Comparison of ENCODE assay signal across 20 cellular contexts in genomic region chrX:148382983-148383382, GRCh38.
A peak's percentile ranks its signal among the peaks of the same experiment; 100 is the strongest.
DNase-seq lines count a peak whose midpoint lies in the region; ATAC-seq, FAIRE-seq and TF ChIP-seq lines count a peak whose summit lies in the region.
"Had no signal": no experiment of that assay in that cellular context is flagged by ENCODE, and none has a peak within 500 bp of the region (broad histone marks: within the 10 kb centered on the region; RNA-seq: fewer than 3 reads in every experiment).

No MANE protein-coding gene starts in this region.

- no peak for TF ChIP-seq CTCF in H9 (conservative IDR thresholded peaks at IDR 0.05)
- TF ChIP-seq CTCF in astrocyte (IDR thresholded peaks at IDR 0.05; ENCODE audit: insufficient read depth, low read depth, low read length) = no peak
- TF ChIP-seq CTCF in neural cell (IDR thresholded peaks at IDR 0.05; ENCODE audit: poor library complexity, severe bottlenecking) = no peak
- no peak for TF ChIP-seq CTCF in HepG2 (CRISPR knock-in tag; IDR thresholded peaks at IDR 0.05)

- TF ChIP-seq POLR2A in HepG2 (IDR thresholded peaks at IDR 0.05; ENCODE audit: insufficient read depth in 1 of 2, low read depth in 2 of 2, low read length in 2 of 2) (no peak), GM12892 (IDR thresholded peaks at IDR 0.05; ENCODE audit: low read depth, low read length) (no peak)

- no peak overlapping the region for H3K18ac ChIP-seq in H9 (ENCODE audit: insufficient read length, low read depth, low read length)

- no peaks in the 10 kb centered on the region; the same call in 1 of the 2 replicates for H3K4me1 ChIP-seq in H9 (ENCODE audit: insufficient read depth, low read length)
- H3K4me1 ChIP-seq in astrocyte (ENCODE audit: insufficient read depth, low read length) = no peaks in the 10 kb centered on the region
- H3K4me1 ChIP-seq in HepG2 (ENCODE audit: insufficient read depth, low read length) = no peaks in the 10 kb centered on the region

- DNase-seq in DMS153 treated with DMSO at 0.1 percent for 48 hours (lab: John Stamatoyannopoulos, UW; ENCODE audit: unreplicated experiment) (peak; percentile 16), DMS153 (lab: John Stamatoyannopoulos, UW) (no peak), H9 (peak; percentile 41), astrocyte (ENCODE audit: low read depth) (no peak), HepG2 (ENCODE audit: low spot score) (no peak), AG08396 (ENCODE audit: low spot score) (no peak), GM12892 (ENCODE audit: insufficient read length) (no peak)
- DNase-seq: CD8-positive, alpha-beta memory T cell; GOT3; HFFc6; KG1; NCI-H1048; NCI-H2107; NCI-H226; NCI-H524 treated with DMSO at 0.1 percent for 48 hours; PC-3 had no signal

- no peak overlapping the region for H3T11ph ChIP-seq in H9 (ENCODE audit: low read length)

- no TSS peak for BruUV-seq in HepG2 (replicated peaks; lab: Mats Ljungman, UMichigan)

- no peak overlapping the region for H3K14ac ChIP-seq in H9 (ENCODE audit: insufficient read depth, low read length)

- no peak overlapping the region for H3K4me3 ChIP-seq in astrocyte (ENCODE audit: insufficient read depth, low read depth, low read length)
- no peak overlapping the region for H3K4me3 ChIP-seq in neural cell (ENCODE audit: low read length)
- no peak overlapping the region for H3K4me3 ChIP-seq in HepG2 (replicated peaks in 1 of 3; ENCODE audit: insufficient read depth in 1 of 3, low read depth in 2 of 3, low read length in 3 of 3)

- no peaks in the 10 kb centered on the region for H3K23me2 ChIP-seq in H9 (ENCODE audit: insufficient read length, low read depth, low read length, poor library complexity, severe bottlenecking)

- no peak overlapping the region for H2BK120ac ChIP-seq in H9 (ENCODE audit: low read depth, low read length, poor library complexity, severe bottlenecking)

- H3K79me2 ChIP-seq in H9 (ENCODE audit: insufficient read depth, low read length) (no peaks in the 10 kb centered on the region), astrocyte (ENCODE audit: insufficient read depth, low read length) (no peaks in the 10 kb centered on the region), neural cell (replicated peaks; ENCODE audit: insufficient read depth, low read length) (no peaks in the 10 kb centered on the region), HepG2 (ENCODE audit: insufficient read depth, low read length) (no peaks in the 10 kb centered on the region)

- no peak overlapping the region for H2BK12ac ChIP-seq in H9 (ENCODE audit: insufficient read length, low read depth, low read length)

- FAIRE-seq in astrocyte (lab: Jason Lieb, UNC) = peak; percentile 81
- FAIRE-seq in HepG2 (lab: Jason Lieb, UNC) = no peak
- FAIRE-seq in GM12892 (lab: Jason Lieb, UNC) = no peak
- FAIRE-seq: D721Med had no signal

- ATAC-seq in HepG2 = no peak
- ATAC-seq: PC-3 had no signal

- no peak overlapping the region for H2BK15ac ChIP-seq in H9 (ENCODE audit: low read depth, low read length)

- TF ChIP-seq EP300 in neural cell (conservative IDR thresholded peaks at IDR 0.05; ENCODE audit: poor library complexity, severe bottlenecking) (no peak), HepG2 (IDR thresholded peaks at IDR 0.05; ENCODE audit: low read depth in 2 of 2, low read length in 2 of 2) (no peak), HepG2 (CRISPR knock-in tag; IDR thresholded peaks at IDR 0.05; ENCODE audit: borderline replicate concordance) (no peak)

- no peak overlapping the region for H2AK5ac ChIP-seq in H9 (ENCODE audit: insufficient read length, low read length)

- H3K56ac ChIP-seq in H9 (ENCODE audit: insufficient read length, low read depth, low read length) = no peak overlapping the region

- WGBS in H9 (ENCODE audit: extremely low coverage, insufficient read length, low lambda C conversion rate) = no CpG with 5 or more reads among the region's 2 CpGs
- 0% methylated on average over 1 of the region's 2 CpGs for WGBS in HepG2 (ENCODE audit: low lambda C conversion rate)

- H2BK20ac ChIP-seq in H9 (ENCODE audit: low read depth, low read length, poor library complexity, severe bottlenecking) = no peak overlapping the region

- H2AFZ ChIP-seq in H9 (ENCODE audit: low read length) (no peak overlapping the region), astrocyte (ENCODE audit: low read depth, low read length) (no peak overlapping the region), neural cell (ENCODE audit: low read depth, low read length) (no peak overlapping the region), HepG2 (ENCODE audit: low read length) (no peak overlapping the region)

- H3F3A ChIP-seq in neural cell (ENCODE audit: insufficient read depth, low read length, poor library complexity, severe bottlenecking) = no peaks in the 10 kb centered on the region

- H3K4me3 Mint-ChIP-seq in H9 (no peak overlapping the region), astrocyte (ENCODE audit: unreplicated experiment) (no peak overlapping the region)
- H3K4me3 Mint-ChIP-seq: CD8-positive, alpha-beta memory T cell; HFFc6 had no signal

- H3K27me3 ChIP-seq in H9 (ENCODE audit: insufficient read depth, low read length) (no peaks in the 10 kb centered on the region), astrocyte (ENCODE audit: insufficient read depth, low read length) (no peaks in the 10 kb centered on the region), neural cell (ENCODE audit: insufficient read depth, low read depth, low read length) (no peaks in the 10 kb centered on the region), HepG2 (ENCODE audit: control insufficient read depth in 1 of 2, insufficient read depth in 2 of 2, low read length in 2 of 2) (no peaks in the 10 kb centered on the region)

- H3K9me2 ChIP-seq in neural cell (ENCODE audit: insufficient read depth, low read length) = no peaks in the 10 kb centered on the region

- H3K27ac ChIP-seq in H9 (ENCODE audit: insufficient read length, low read depth, low read length) (no peak overlapping the region), astrocyte (ENCODE audit: low read depth, low read length) (no peak overlapping the region), neural cell (ENCODE audit: low read length) (no peak overlapping the region), HepG2 (ENCODE audit: extremely low read length, insufficient read depth, low read length) (no peak overlapping the region)
- H3K27ac ChIP-seq: 22Rv1, RWPE1 had no signal

- H3K79me1 ChIP-seq in H9 (ENCODE audit: insufficient read depth, low read depth, low read length, poor library complexity, severe bottlenecking) = no peaks in the 10 kb centered on the region

- no peak overlapping the region for H3K4ac ChIP-seq in H9 (ENCODE audit: low read depth, low read length)

- H3K9me3 Mint-ChIP-seq in H9 (peaks cover 57 to 59% of the 10 kb centered on the region in 2 experiments), astrocyte (ENCODE audit: unreplicated experiment) (no peaks in the 10 kb centered on the region)
- H3K9me3 Mint-ChIP-seq: CD8-positive, alpha-beta memory T cell had no signal

- CTCF ChIA-PET in HepG2 (lab: Yijun Ruan, JAX; ENCODE audit: low intra/inter-chr PET ratio, low total read pairs) = no interaction called here

- H3K27ac Mint-ChIP-seq in H9 (peak overlapping the region in 1 of 3 experiments; percentile 79; a peak in 1 of 7 replicates), astrocyte (ENCODE audit: unreplicated experiment) (no peak overlapping the region)
- H3K27ac Mint-ChIP-seq: HFFc6 had no signal

- intact Hi-C loops in HepG2 (cut with micrococcal nuclease; ENCODE audit: unreplicated experiment) = no loop called here

- H2BK5ac ChIP-seq in H9 (ENCODE audit: insufficient read length, low read length) = no peak overlapping the region

- H3K27me3 Mint-ChIP-seq in H9 (ENCODE audit: low read depth) (peaks cover 4% of the 10 kb centered on the region), astrocyte (ENCODE audit: low read depth, unreplicated experiment) (peaks cover 2% of the 10 kb centered on the region)

- no peak overlapping the region for H3K23ac ChIP-seq in H9 (ENCODE audit: insufficient read length, low read depth, low read length)

- H3K4me1 Mint-ChIP-seq in H9 = peaks cover 27 to 28% of the 10 kb centered on the region in 2 experiments
- H3K4me1 Mint-ChIP-seq in astrocyte (ENCODE audit: low read depth, unreplicated experiment) = peaks cover 23% of the 10 kb centered on the region

- POLR2A ChIA-PET in HepG2 (lab: Yijun Ruan, JAX) = no interaction called here

- H3K4me2 ChIP-seq in H9 (ENCODE audit: insufficient read depth, insufficient read length, low read length) = no peak overlapping the region
- H3K4me2 ChIP-seq in astrocyte (ENCODE audit: low read length) = no peak overlapping the region
- H3K4me2 ChIP-seq in neural cell (ENCODE audit: low read length) = no peak overlapping the region
- no peak overlapping the region for H3K4me2 ChIP-seq in HepG2 (ENCODE audit: low read depth, low read length)

- H4K8ac ChIP-seq in H9 (replicated peaks; ENCODE audit: insufficient read length, low read depth, low read length) = no peak overlapping the region

- H3K9me3 ChIP-seq in H9 (ENCODE audit: control insufficient read depth, low read depth, low read length) (peaks cover 26% of the 10 kb centered on the region), astrocyte (ENCODE audit: insufficient read depth, low read depth, low read length) (no peaks in the 10 kb centered on the region), neural cell (ENCODE audit: low read length) (no peaks in the 10 kb centered on the region), HepG2 (ENCODE audit: low read length) (no peaks in the 10 kb centered on the region; the same call in 1 of the 2 replicates)

- TF ChIP-seq RAD21 in neural cell (conservative IDR thresholded peaks at IDR 0.05) = no peak
- TF ChIP-seq RAD21 in HepG2 (CRISPR knock-in tag; IDR thresholded peaks at IDR 0.05) = no peak

- H4K5ac ChIP-seq in H9 (ENCODE audit: insufficient read length, low read depth, low read length) = no peak overlapping the region

- no peak overlapping the region for H4K91ac ChIP-seq in H9 (ENCODE audit: insufficient read length, low read depth, low read length)

- H3K36me3 Mint-ChIP-seq in H9 (ENCODE audit: insufficient read depth in 1 of 3, low read depth in 3 of 3) = no peaks in the 10 kb centered on the region
- no peaks in the 10 kb centered on the region for H3K36me3 Mint-ChIP-seq in astrocyte (ENCODE audit: low read depth, unreplicated experiment)

- H4K20me1 ChIP-seq in H9 (ENCODE audit: control insufficient read depth, insufficient read depth, insufficient read length) (no peaks in the 10 kb centered on the region), astrocyte (ENCODE audit: insufficient read depth, low read length) (no peaks in the 10 kb centered on the region), neural cell (ENCODE audit: insufficient read depth) (no peaks in the 10 kb centered on the region), HepG2 (ENCODE audit: insufficient read depth, low read length) (no peaks in the 10 kb centered on the region)

- in situ Hi-C loops in HepG2 (cut with HindIII; ENCODE audit: extremely low pct_ligation_motif_present, low pct_unique_long_range_greater_than_20kb) = no loop called here

- no peak overlapping the region for H3K9ac ChIP-seq in H9 (ENCODE audit: extremely low read depth, insufficient read length, low read length)
- no peak overlapping the region for H3K9ac ChIP-seq in astrocyte (ENCODE audit: low read length)
- H3K9ac ChIP-seq in neural cell (ENCODE audit: low read length) = no peak overlapping the region
- H3K9ac ChIP-seq in HepG2 (ENCODE audit: insufficient read depth, low read depth, low read length) = no peak overlapping the region

- H3K36me3 ChIP-seq in astrocyte (ENCODE audit: insufficient read depth, low read length) = no peaks in the 10 kb centered on the region
- no peaks in the 10 kb centered on the region for H3K36me3 ChIP-seq in neural cell (ENCODE audit: insufficient read depth, low read length)
- no peaks in the 10 kb centered on the region for H3K36me3 ChIP-seq in HepG2 (replicated peaks in 1 of 2; ENCODE audit: control insufficient read depth in 1 of 2, insufficient read depth in 2 of 2, low read length in 2 of 2)

Comparison
In these comparisons a context has a peak if more than half of its experiments do, and no peak if none do; other contexts are left out.
1. DNase-seq: peak in DMS153 treated with DMSO at 0.1 percent for 48 hours (single experiment) and H9 (single experiment); none in DMS153 (single experiment), astrocyte (single experiment), HepG2 (single experiment), AG08396 (single experiment) and GM12892 (single experiment).